ENCODE assay signal across 9 cellular contexts in the genomic region with DNA sequence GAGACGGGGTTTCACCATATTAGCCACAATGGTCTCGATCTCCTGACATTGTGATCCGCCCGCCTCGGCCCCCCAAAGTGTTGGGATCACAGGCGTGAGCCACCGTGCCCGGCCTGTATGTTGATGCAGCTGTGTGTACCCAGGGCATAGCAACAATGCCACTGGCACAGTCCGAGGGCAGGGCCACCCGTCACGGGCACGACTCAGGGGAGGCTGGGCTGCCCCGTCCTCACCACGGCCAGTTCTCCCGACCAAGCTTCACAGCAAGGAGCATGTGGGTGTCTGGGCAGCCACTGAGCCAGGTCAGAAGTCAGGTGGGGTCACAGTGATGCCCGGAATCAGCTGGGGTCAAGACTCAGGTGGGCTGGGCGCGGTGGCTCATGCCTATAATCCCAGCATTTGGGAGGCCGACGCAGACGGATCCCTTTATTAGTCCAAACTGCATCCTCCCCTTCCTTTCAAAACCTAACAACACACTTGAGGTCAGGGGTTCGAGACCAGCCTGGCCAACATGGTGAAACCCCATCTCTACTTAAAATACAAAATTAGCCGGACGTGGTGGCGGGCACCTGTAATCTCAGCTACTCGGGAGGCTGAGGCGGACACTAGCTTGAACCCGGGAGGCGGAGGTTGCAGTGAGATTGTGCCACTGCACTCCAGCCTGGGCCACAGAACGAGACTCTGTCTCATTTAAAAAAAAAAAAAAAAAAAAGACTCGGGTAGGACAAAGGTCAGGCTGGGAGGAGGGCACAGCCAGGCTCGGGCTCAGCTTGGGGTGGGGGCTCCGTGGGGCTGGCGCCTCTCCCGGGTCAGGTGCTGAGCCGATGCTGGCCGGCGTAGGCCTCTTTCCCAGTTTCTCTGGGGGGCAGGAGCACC. TPM values are rescaled to one million over a fixed set of nuclear protein-coding genes. Genes with fewer than 3 reads are reported as not detected.
A peak's percentile ranks its signal among the peaks of the same experiment; 100 is the strongest.
DNase-seq lines count a peak whose midpoint lies in the region; ATAC-seq, FAIRE-seq and TF ChIP-seq lines count a peak whose summit lies in the region.
"Had no signal": no experiment of that assay in that cellular context is flagged by ENCODE, and none has a peak within 500 bp of the region (broad histone marks: within the 10 kb centered on the region; RNA-seq: fewer than 3 reads in every experiment).

No MANE protein-coding gene starts in this region.

- H3K4me1 ChIP-seq in SK-N-SH (ENCODE audit: control insufficient read depth in 1 of 2, insufficient read depth in 2 of 2, low read depth in 1 of 2, low read length in 1 of 2) (peaks cover 11 to 19% of the 10 kb centered on the region in 2 experiments; a peak in 2 of 4 replicates), kidney (ENCODE audit: control insufficient read depth in 1 of 2, insufficient read depth in 1 of 2, low read depth in 1 of 2, low read length in 2 of 2) (peaks cover 3 to 17% of the 10 kb centered on the region in 2 donors), stomach smooth muscle (ENCODE audit: control insufficient read depth, insufficient read depth, low read length) (peaks cover 32% of the 10 kb centered on the region)

- ATAC-seq in SK-N-SH treated with all-trans-retinoic acid at 6 μM for 48 hours (no peak), GM21737 (IDR thresholded peaks at IDR 0.05; ENCODE audit: unreplicated experiment) (no peak)
- no peak for ATAC-seq in activated naive CD8-positive, alpha-beta T cell treated with anti-CD3 and anti-CD28 coated beads, Interleukin-2, amount 10 ng/mL, durations not matched to agents 7 days and 5 days (ENCODE audit: low read depth)

- no peaks in the 10 kb centered on the region for H3F3A ChIP-seq in SK-N-SH (replicated peaks; ENCODE audit: insufficient read depth)

- peak overlapping the region; percentile 79 for H3K4me3 Mint-ChIP-seq in activated naive CD8-positive, alpha-beta T cell treated with anti-CD3 and anti-CD28 coated beads, Interleukin-2, amount 10 ng/mL, durations not matched to agents 7 days and 5 days

- H2AFZ ChIP-seq in SK-N-SH (ENCODE audit: low read depth), result peak overlapping the region; percentile 63; the same call in 1 of the 2 replicates

- H3K27me3 ChIP-seq in SK-N-SH (ENCODE audit: insufficient read depth) (no peaks in the 10 kb centered on the region), stomach smooth muscle (ENCODE audit: control insufficient read depth in 1 of 2, insufficient read depth in 2 of 2, low read length in 2 of 2) (peaks cover 0 to 5% of the 10 kb centered on the region in 2 donors)

- H3K27ac Mint-ChIP-seq in activated naive CD8-positive, alpha-beta T cell treated with anti-CD3 and anti-CD28 coated beads, Interleukin-2, amount 10 ng/mL, durations not matched to agents 7 days and 5 days, result peak overlapping the region; percentile 83

- peaks cover 30% of the 10 kb centered on the region for H4K20me1 ChIP-seq in SK-N-SH (ENCODE audit: insufficient read depth)

- H3K4me3 ChIP-seq in SK-N-SH (ENCODE audit: low read depth in 2 of 2, low read length in 1 of 2) (peak overlapping the region; percentile 73 to 75), kidney (ENCODE audit: low read length in 2 of 2) (peak overlapping the region; percentile 31 to 76), stomach smooth muscle (ENCODE audit: low read length in 2 of 2) (peak overlapping the region; percentile 60 to 82)

- H3K9me3 ChIP-seq in SK-N-SH (no peaks in the 10 kb centered on the region), kidney (ENCODE audit: control insufficient read depth in 1 of 2, low read length in 2 of 2) (no peaks in the 10 kb centered on the region), stomach smooth muscle (ENCODE audit: control insufficient read depth in 2 of 2, low read length in 2 of 2) (no peaks in the 10 kb centered on the region)

- FAIRE-seq in kidney (lab: Jason Lieb, UNC), result no peak
- FAIRE-seq: A204.1 had no signal

- H3K9ac ChIP-seq in SK-N-SH, result peak overlapping the region; percentile 86; the same call in 1 of the 2 replicates
- no peak overlapping the region for H3K9ac ChIP-seq in kidney (ENCODE audit: low read length in 2 of 2)
- peak overlapping the region; percentile 68 to 76 for H3K9ac ChIP-seq in stomach smooth muscle (ENCODE audit: low read length in 2 of 2)

- H3K9me3 Mint-ChIP-seq in activated naive CD8-positive, alpha-beta T cell treated with anti-CD3 and anti-CD28 coated beads, Interleukin-2, amount 10 ng/mL, durations not matched to agents 7 days and 5 days, result no peaks in the 10 kb centered on the region

- no peak for DNase-seq in SK-N-SH
- no peak for DNase-seq in activated naive CD8-positive, alpha-beta T cell treated with anti-CD3 and anti-CD28 coated beads, Interleukin-2, amount 10 ng/mL, durations not matched to agents 7 days and 5 days
- peak; percentile 77 for DNase-seq in kidney
- DNase-seq in NCI-H1048 (lab: John Stamatoyannopoulos, UW), result no peak
- no peak for DNase-seq in D341Med (ENCODE audit: low spot score)

- no peaks in the 10 kb centered on the region for H3K9me2 ChIP-seq in SK-N-SH

- H3K79me2 ChIP-seq in SK-N-SH (ENCODE audit: insufficient read depth), result peaks cover 32% of the 10 kb centered on the region

- TF ChIP-seq EP300 in SK-N-SH (IDR thresholded peaks at IDR 0.05; ENCODE audit: borderline replicate concordance in 1 of 2, low read depth in 1 of 2, low read length in 1 of 2), result no peak

- CTCF ChIA-PET in SK-N-SH (lab: Yijun Ruan, JAX), result interaction anchor here (0.6 to 6.2 kb wide), 9 partner anchors 8 to 202 kb away, joined by 3 to 56 read pairs (median 4); no protein-coding TSS in a partner anchor

- H3K36me3 ChIP-seq in SK-N-SH (replicated peaks in 1 of 2; ENCODE audit: control insufficient read depth in 1 of 2, insufficient read depth in 2 of 2, low read length in 1 of 2), result peaks cover 0 to 4% of the 10 kb centered on the region in 2 experiments
- H3K36me3 ChIP-seq in kidney (ENCODE audit: control insufficient read depth in 1 of 2, insufficient read depth in 2 of 2, low read length in 2 of 2), result no peaks in the 10 kb centered on the region
- H3K36me3 ChIP-seq in stomach smooth muscle (ENCODE audit: control insufficient read depth in 2 of 2, insufficient read depth in 2 of 2, low read length in 2 of 2), result peaks cover 0 to 2% of the 10 kb centered on the region in 2 donors

- H3K4me2 ChIP-seq in SK-N-SH, result peak overlapping the region; percentile 85

- TF ChIP-seq RAD21 in SK-N-SH (IDR thresholded peaks at IDR 0.05; ENCODE audit: low read length), result no peak

- peaks cover 6% of the 10 kb centered on the region for H3K4me1 Mint-ChIP-seq in activated naive CD8-positive, alpha-beta T cell treated with anti-CD3 and anti-CD28 coated beads, Interleukin-2, amount 10 ng/mL, durations not matched to agents 7 days and 5 days

- peak overlapping the region; percentile 80 to 95 for H3K27ac ChIP-seq in SK-N-SH (ENCODE audit: low read depth in 2 of 2, low read length in 1 of 2)
- peak overlapping the region; percentile 91 to 92 for H3K27ac ChIP-seq in kidney (ENCODE audit: low read depth in 2 of 2, low read length in 2 of 2)
- peak overlapping the region; percentile 76 for H3K27ac ChIP-seq in stomach smooth muscle (ENCODE audit: low read length)

- intact Hi-C loops in kidney (cut with DNase I), result no loop called here

- POLR2A ChIA-PET in SK-N-SH (lab: Yijun Ruan, JAX), result interaction anchor here (0.7 to 2.4 kb wide), 6 partner anchors 12 to 91 kb away, joined by 3 to 11 read pairs (median 5); no protein-coding TSS in a partner anchor
- POLR2A ChIA-PET in activated naive CD8-positive, alpha-beta T cell treated with anti-CD3 and anti-CD28 coated beads, Interleukin-2, amount 10 ng/mL, durations not matched to agents 7 days and 5 days (lab: Charles Lee), result interaction anchor here (0.6 to 5.1 kb wide), 10 partner anchors 9 to 42 kb away, joined by 3 to 78 read pairs (median 10); partner anchors contain the start of genes BSG and TPGS1

- H3K27me3 Mint-ChIP-seq in activated naive CD8-positive, alpha-beta T cell treated with anti-CD3 and anti-CD28 coated beads, Interleukin-2, amount 10 ng/mL, durations not matched to agents 7 days and 5 days, result no peaks in the 10 kb centered on the region

- WGBS in SK-N-SH (ENCODE audit: low lambda C conversion rate), result 61% methylated on average over 19 of the region's 38 CpGs

- TF ChIP-seq CTCF in SK-N-SH (IDR thresholded peaks at IDR 0.05) (no peak), kidney (IDR thresholded peaks at IDR 0.05; ENCODE audit: borderline replicate concordance, extremely low read depth, insufficient read depth) (no peak)

- no peaks in the 10 kb centered on the region for H3K36me3 Mint-ChIP-seq in activated naive CD8-positive, alpha-beta T cell treated with anti-CD3 and anti-CD28 coated beads, Interleukin-2, amount 10 ng/mL, durations not matched to agents 7 days and 5 days

RNA-seq across cellular contexts. Expression of gene CDC34, which starts 1.2 kb away (rescaled TPM):
- 69.2 and 96.7 TPM in 2 replicates for polyA plus RNA-seq in SK-N-SH (2012; rRNA removed)
- polyA plus RNA-seq in SK-N-SH (2012; cell fraction: cytosol; rRNA removed), result 48.9 and 66.0 TPM in 2 replicates
- 83.8 and 200 TPM in 2 replicates for polyA plus RNA-seq in SK-N-SH (2012; cell fraction: nucleus; rRNA removed)
- 10 to 100 TPM; 49.2 to 51.5 TPM for total RNA-seq in activated naive CD8-positive, alpha-beta T cell treated with anti-CD3 and anti-CD28 coated beads, Interleukin-2, amount 10 ng/mL, durations not matched to agents 7 days and 5 days
- total RNA-seq in kidney, result 33.8 TPM
- 72.3 TPM for polyA plus RNA-seq in kidney (ENCODE audit: insufficient read depth, low read depth, low replicate concordance)

RNA-seq across cellular contexts. Expression of gene GZMM, which starts 13.5 kb away (rescaled TPM):
- polyA plus RNA-seq in SK-N-SH (2012; rRNA removed) (not detected in 2 replicates), kidney (ENCODE audit: insufficient read depth, low read depth, low replicate concordance) (not detected)
- polyA plus RNA-seq in SK-N-SH (2012; cell fraction: cytosol; rRNA removed), result 0.06 TPM in 1 of 2 replicates, not detected in the other
- polyA plus RNA-seq in SK-N-SH (2012; cell fraction: nucleus; rRNA removed), result 0.07 and 0.11 TPM in 2 replicates
- 10 to 100 TPM; 81.5 to 84.5 TPM for total RNA-seq in activated naive CD8-positive, alpha-beta T cell treated with anti-CD3 and anti-CD28 coated beads, Interleukin-2, amount 10 ng/mL, durations not matched to agents 7 days and 5 days
- total RNA-seq in kidney, result 2.8 TPM

RNA-seq across cellular contexts. Expression of gene TPGS1, which starts 23.1 kb away (rescaled TPM):
- polyA plus RNA-seq in SK-N-SH (2012; rRNA removed) (28.3 and 31.0 TPM in 2 replicates), kidney (ENCODE audit: insufficient read depth, low read depth, low replicate concordance) (17.9 TPM)
- polyA plus RNA-seq in SK-N-SH (2012; cell fraction: cytosol; rRNA removed), result 11.8 and 22.1 TPM in 2 replicates
- polyA plus RNA-seq in SK-N-SH (2012; cell fraction: nucleus; rRNA removed), result 20.6 and 30.9 TPM in 2 replicates
- 10 to 100 TPM; 27.0 to 27.2 TPM for total RNA-seq in activated naive CD8-positive, alpha-beta T cell treated with anti-CD3 and anti-CD28 coated beads, Interleukin-2, amount 10 ng/mL, durations not matched to agents 7 days and 5 days
- 23.1 TPM for total RNA-seq in kidney

RNA-seq across cellular contexts. Expression of gene MADCAM1, which starts 34.1 kb away (rescaled TPM):
- polyA plus RNA-seq in SK-N-SH (2012; rRNA removed) (0.63 and 0.81 TPM in 2 replicates), kidney (ENCODE audit: insufficient read depth, low read depth, low replicate concordance) (0.77 TPM)
- polyA plus RNA-seq in SK-N-SH (2012; cell fraction: cytosol; rRNA removed), result 0.14 TPM in 2 replicates
- 3.7 and 8.3 TPM in 2 replicates for polyA plus RNA-seq in SK-N-SH (2012; cell fraction: nucleus; rRNA removed)
- 1 to 10 TPM in 1 of 2 experiments, under 1 TPM in 1; 0.44 to 1.0 TPM for total RNA-seq in activated naive CD8-positive, alpha-beta T cell treated with anti-CD3 and anti-CD28 coated beads, Interleukin-2, amount 10 ng/mL, durations not matched to agents 7 days and 5 days
- 0.50 TPM for total RNA-seq in kidney

RNA-seq across cellular contexts. Expression of gene BSG, which starts 42.0 kb away (rescaled TPM):
- polyA plus RNA-seq in SK-N-SH (2012; rRNA removed) (745 and 835 TPM in 2 replicates), kidney (ENCODE audit: insufficient read depth, low read depth, low replicate concordance) (984 TPM)
- polyA plus RNA-seq in SK-N-SH (2012; cell fraction: cytosol; rRNA removed), result 263 and 438 TPM in 2 replicates
- 422 and 627 TPM in 2 replicates for polyA plus RNA-seq in SK-N-SH (2012; cell fraction: nucleus; rRNA removed)
- total RNA-seq in activated naive CD8-positive, alpha-beta T cell treated with anti-CD3 and anti-CD28 coated beads, Interleukin-2, amount 10 ng/mL, durations not matched to agents 7 days and 5 days, result 100 to 1,000 TPM; 183 to 196 TPM
- total RNA-seq in kidney, result 554 TPM

Comparison
In these comparisons a context has a peak if more than half of its experiments do, and no peak if none do; other contexts are left out.
1. H3K9ac ChIP-seq: peak in SK-N-SH (single experiment) and stomach smooth muscle (2 of 2); none in kidney (0 of 2).
2. RNA of gene GZMM, which starts 13.5 kb away (total RNA-seq): 81.5 to 84.5 TPM in activated naive CD8-positive, alpha-beta T cell treated with anti-CD3 and anti-CD28 coated beads, Interleukin-2, amount 10 ng/mL, durations not matched to agents 7 days and 5 days; 2.8 TPM in kidney (single experiment); every median in the first group is over 10 times any median in the second.
3. Peak in every context shown above with its lines, with median percentiles within 50 percentile points of each other: H3K27ac ChIP-seq and H3K4me3 ChIP-seq.